Comparison of ENCODE assay signal across 1 cellular context in the genomic region with DNA sequence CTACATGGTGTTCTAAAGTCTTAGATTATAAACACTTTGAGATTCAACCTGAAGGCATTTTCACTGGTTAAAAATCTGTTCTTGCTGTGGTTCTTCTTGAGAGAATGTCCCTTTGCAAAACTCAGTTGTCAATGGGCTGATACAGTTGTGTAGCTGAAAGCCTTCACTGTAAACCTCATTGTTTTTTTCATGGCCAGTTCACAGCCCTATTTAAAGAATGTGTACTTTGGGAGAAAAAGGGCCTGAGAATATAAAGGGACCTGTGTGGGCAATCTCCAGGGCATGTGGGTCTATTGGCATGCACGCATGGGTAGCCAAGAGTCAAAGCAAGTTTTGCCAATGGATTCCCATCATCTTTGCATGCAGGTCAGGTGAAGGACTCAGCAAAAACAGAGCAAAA.
TF ChIP-seq lines count a peak whose summit lies in the region.

No MANE protein-coding gene starts in this region.

TF ChIP-seq in IMR-90, 13 proteins besides CTCF, POLR2A, EP300 and RAD21:
- TF ChIP-seq RCOR1 (IDR thresholded peaks at IDR 0.05; ENCODE audit: insufficient replicate concordance, low read length) (no peak), CEBPB (IDR thresholded peaks at IDR 0.05; ENCODE audit: low read depth, low read length) (no peak), MAFK (IDR thresholded peaks at IDR 0.05; ENCODE audit: low read depth, low read length) (no peak), MXI1 (IDR thresholded peaks at IDR 0.05; ENCODE audit: borderline replicate concordance, low read depth, low read length) (no peak), BHLHE40 (IDR thresholded peaks at IDR 0.05; ENCODE audit: low read depth, low read length) (no peak)
TF ChIP-seq in IMR-90: peak in this region for 0.
